37 cellular contexts compared by ENCODE assay signal in the genomic region with DNA sequence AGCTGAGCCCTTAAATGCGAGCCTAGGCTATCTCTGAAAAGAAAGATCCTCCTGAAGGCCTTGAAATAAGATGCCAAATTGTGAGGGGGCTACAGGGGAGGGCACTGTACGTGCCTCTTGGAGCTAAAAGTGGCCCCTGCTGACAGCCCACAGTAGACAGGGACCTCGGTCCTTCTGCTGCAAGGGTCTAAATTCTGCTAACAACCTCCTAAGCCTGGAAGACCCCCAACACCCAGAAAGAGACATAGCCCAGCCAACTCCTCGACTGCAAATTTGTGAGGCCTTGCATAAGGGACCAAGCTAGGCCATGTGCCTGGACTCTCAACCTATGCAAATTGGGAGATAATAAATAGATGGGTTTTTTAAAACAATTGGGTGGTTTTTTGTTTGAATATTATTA. TPM values are rescaled to one million over a fixed set of nuclear protein-coding genes. Genes with fewer than 3 reads are reported as not detected.
"Had no signal": no experiment of that assay in that cellular context is flagged by ENCODE, and none has a peak within 500 bp of the region (broad histone marks: within the 10 kb centered on the region; RNA-seq: fewer than 3 reads in every experiment).

No MANE protein-coding gene starts in this region.

- H3K9ac ChIP-seq: KMS-11 had no signal

- DNase-seq: Karpas-422, Kasumi-1, KBM-7, KG1, MG63, MM.1S, MV-4-11, NCI-H1048, NCI-H1092, NCI-H1092 treated with DMSO at 0.1 percent for 48 hours, NCI-H1105, NCI-H1105 treated with DMSO at 0.1 percent for 48 hours, NCI-H1417, NCI-H1417 treated with DMSO at 0.1 percent for 48 hours, NCI-H1436, NCI-H1436 treated with DMSO at 0.1 percent for 48 hours, NCI-H146, NCI-H1694, NCI-H1694 treated with DMSO at 0.1 percent for 48 hours, NCI-H187, NCI-H187 treated with DMSO at 0.1 percent for 48 hours, NCI-H1930, NCI-H2029, NCI-H2029 treated with DMSO at 0.1 percent for 48 hours, NCI-H2081, NCI-H2081 treated with DMSO at 0.1 percent for 48 hours, NCI-H2107, NCI-H2171, NCI-H2171 treated with DMSO at 0.1 percent for 48 hours, NCI-H2227 treated with DMSO at 0.1 percent for 48 hours, NCI-H226, NCI-H345, NCI-H446, NCI-H446 treated with DMSO at 0.1 percent for 48 hours had no signal

- H3K27me3 ChIP-seq: MG63 had no signal

- H3K27ac ChIP-seq: KMS-11 had no signal

- H3K4me3 ChIP-seq: MG63 had no signal

- H3K9me3 ChIP-seq: MG63 had no signal

- H3K36me3 ChIP-seq: MG63 had no signal

RNA-seq across cellular contexts. Expression of gene UBE2QL1, which starts 54.7 kb away (rescaled TPM):
- total RNA-seq: LHCN-M2, MCF 10A had no signal
